Comparison of ENCODE assay signal across 2 cellular contexts in the genomic region with DNA sequence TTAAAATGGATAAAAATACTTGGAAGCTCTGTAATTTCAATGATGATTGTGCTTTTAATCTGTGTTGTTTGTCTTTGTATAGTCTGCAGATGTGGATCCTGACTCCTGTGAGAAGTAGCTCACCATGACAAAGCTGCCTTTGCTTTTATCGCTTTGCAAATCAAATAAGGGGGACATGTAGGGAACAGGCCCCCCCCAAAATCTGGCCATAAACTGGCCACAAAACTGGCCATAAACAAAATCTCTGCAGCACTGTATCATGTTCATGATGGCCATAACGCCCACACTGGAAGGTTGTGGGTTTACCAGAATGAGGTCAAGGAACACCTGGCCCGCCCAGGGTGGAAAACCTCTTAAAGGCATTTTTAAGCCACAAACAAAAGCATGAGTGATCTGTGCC.
A peak's percentile ranks its signal among the peaks of the same experiment; 100 is the strongest.
DNase-seq lines count a peak whose midpoint lies in the region; ATAC-seq, FAIRE-seq and TF ChIP-seq lines count a peak whose summit lies in the region.
"Not testable (repeated sequence)": the region's sequence is repeated elsewhere in the genome, so short reads cannot be mapped to it uniquely, and the experiment has no call there.

No MANE protein-coding gene starts in this region.

- POLR2A ChIA-PET in HepG2 (lab: Yijun Ruan, JAX) = not testable (repeated sequence)

- H3K27me3 ChIP-seq in DND-41 (ENCODE audit: insufficient read depth, low read length, poor library complexity); HepG2 (ENCODE audit: control insufficient read depth in 1 of 2, insufficient read depth in 2 of 2, low read length in 2 of 2): not testable (repeated sequence)

- TF ChIP-seq POLR2A in HepG2 (IDR thresholded peaks at IDR 0.05; ENCODE audit: insufficient read depth in 1 of 2, low read depth in 2 of 2, low read length in 2 of 2) = not testable (repeated sequence)

- in situ Hi-C loops in HepG2 (cut with HindIII; ENCODE audit: extremely low pct_ligation_motif_present, low pct_unique_long_range_greater_than_20kb) = not testable (repeated sequence)

- not testable (repeated sequence) for H3K79me2 ChIP-seq in DND-41 (ENCODE audit: insufficient read depth, low read length); HepG2 (ENCODE audit: insufficient read depth, low read length)

- WGBS in HepG2 (ENCODE audit: low lambda C conversion rate) = 75% methylated on average over 1 of the region's 3 CpGs

- TF ChIP-seq EP300 in HepG2 (IDR thresholded peaks at IDR 0.05; ENCODE audit: low read depth in 2 of 2, low read length in 2 of 2); HepG2 (CRISPR knock-in tag; IDR thresholded peaks at IDR 0.05; ENCODE audit: borderline replicate concordance): not testable (repeated sequence)

- intact Hi-C loops in HepG2 (cut with micrococcal nuclease; ENCODE audit: unreplicated experiment) = not testable (repeated sequence)

- not testable (repeated sequence) for H2AFZ ChIP-seq in DND-41 (ENCODE audit: low read depth, low read length); HepG2 (ENCODE audit: low read length)

- H3K9ac ChIP-seq in DND-41 (ENCODE audit: low read depth, low read length); HepG2 (ENCODE audit: insufficient read depth, low read depth, low read length): not testable (repeated sequence)

- not testable (repeated sequence) for BruUV-seq in HepG2 (replicated peaks; lab: Mats Ljungman, UMichigan)

- H3K4me2 ChIP-seq in DND-41 (ENCODE audit: insufficient read depth, low read length); HepG2 (ENCODE audit: low read depth, low read length): not testable (repeated sequence)

- FAIRE-seq in HepG2 (lab: Jason Lieb, UNC) = not testable (repeated sequence)

- H3K4me1 ChIP-seq in DND-41 (ENCODE audit: insufficient read depth, low read length) = not testable (repeated sequence)
- H3K4me1 ChIP-seq in HepG2 (ENCODE audit: insufficient read depth, low read length) = peaks cover 15% of the 10 kb centered on the region; the same call in 1 of the 2 replicates

- peak; percentile 1 for DNase-seq in DND-41
- not testable (repeated sequence) for DNase-seq in HepG2 (ENCODE audit: low spot score)

- not testable (repeated sequence) for H3K27ac ChIP-seq in DND-41 (ENCODE audit: low read length); HepG2 (ENCODE audit: extremely low read length, insufficient read depth, low read length)

- not testable (repeated sequence) for TF ChIP-seq CTCF in DND-41 (IDR thresholded peaks at IDR 0.05; ENCODE audit: borderline replicate concordance, extremely low read depth, low read length, poor library complexity, severe bottlenecking); HepG2 (CRISPR knock-in tag; IDR thresholded peaks at IDR 0.05)

- CTCF ChIA-PET in HepG2 (lab: Yijun Ruan, JAX; ENCODE audit: low intra/inter-chr PET ratio, low total read pairs) = not testable (repeated sequence)

- H4K20me1 ChIP-seq in DND-41 (ENCODE audit: insufficient read depth, low read length); HepG2 (ENCODE audit: insufficient read depth, low read length): not testable (repeated sequence)

- TF ChIP-seq RAD21 in HepG2 (CRISPR knock-in tag; IDR thresholded peaks at IDR 0.05) = not testable (repeated sequence)

- ATAC-seq in DND-41 (ENCODE audit: insufficient read depth, low read depth); HepG2: not testable (repeated sequence)

- not testable (repeated sequence) for H3K36me3 ChIP-seq in DND-41 (ENCODE audit: insufficient read depth, low read length); HepG2 (replicated peaks in 1 of 2; ENCODE audit: control insufficient read depth in 1 of 2, insufficient read depth in 2 of 2, low read length in 2 of 2)

- H3K4me3 ChIP-seq in DND-41 (ENCODE audit: low read depth in 1 of 2, low read length in 2 of 2); HepG2 (replicated peaks in 1 of 3; ENCODE audit: insufficient read depth in 1 of 3, low read depth in 2 of 3, low read length in 3 of 3): not testable (repeated sequence)

- not testable (repeated sequence) for H3K9me3 ChIP-seq in DND-41 (ENCODE audit: insufficient read depth, low read length, severe bottlenecking); HepG2 (ENCODE audit: low read length)

TF ChIP-seq in HepG2, 621 proteins besides CTCF, POLR2A, EP300 and RAD21:
- peak; percentile 95 for TF ChIP-seq ZNF816 (CRISPR knock-in tag; IDR thresholded peaks at IDR 0.05; ENCODE audit: borderline replicate concordance)
TF ChIP-seq in HepG2: peak in this region for 1; not testable (repeated sequence) for 620.
